In the genomic region with DNA sequence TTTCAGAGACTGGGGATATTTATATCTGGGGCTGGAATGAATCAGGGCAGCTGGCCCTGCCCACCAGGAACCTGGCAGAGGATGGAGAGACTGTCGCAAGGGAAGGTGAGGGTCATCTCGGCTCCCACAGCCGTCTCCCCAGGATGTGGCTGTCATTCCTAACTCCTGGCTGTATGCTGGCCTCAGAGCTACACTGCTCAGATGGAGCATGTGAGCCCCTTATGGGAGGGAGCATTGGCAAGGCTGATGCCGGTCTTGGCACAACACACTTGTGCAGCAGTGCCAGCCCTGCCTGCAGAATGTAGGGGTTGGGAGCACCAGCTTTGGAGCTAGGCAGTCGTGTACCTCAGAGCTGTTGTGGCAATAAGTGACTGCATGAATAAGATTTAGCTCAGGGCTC, we compare ENCODE assay signal across 1 cellular context.
TF ChIP-seq lines count a peak whose summit lies in the region.

No MANE protein-coding gene starts in this region.

TF ChIP-seq in HEK293, 187 proteins besides CTCF, POLR2A, EP300 and RAD21 (continued from another document):
- TF ChIP-seq, protein P1, sequence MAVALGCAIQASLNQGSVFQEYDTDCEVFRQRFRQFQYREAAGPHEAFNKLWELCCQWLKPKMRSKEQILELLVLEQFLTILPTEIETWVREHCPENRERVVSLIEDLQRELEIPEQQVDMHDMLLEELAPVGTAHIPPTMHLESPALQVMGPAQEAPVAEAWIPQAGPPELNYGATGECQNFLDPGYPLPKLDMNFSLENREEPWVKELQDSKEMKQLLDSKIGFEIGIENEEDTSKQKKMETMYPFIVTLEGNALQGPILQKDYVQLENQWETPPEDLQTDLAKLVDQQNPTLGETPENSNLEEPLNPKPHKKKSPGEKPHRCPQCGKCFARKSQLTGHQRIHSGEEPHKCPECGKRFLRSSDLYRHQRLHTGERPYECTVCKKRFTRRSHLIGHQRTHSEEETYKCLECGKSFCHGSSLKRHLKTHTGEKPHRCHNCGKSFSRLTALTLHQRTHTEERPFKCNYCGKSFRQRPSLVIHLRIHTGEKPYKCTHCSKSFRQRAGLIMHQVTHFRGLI (tag by site-specific recombination; IDR thresholded peaks at IDR 0.05), result peak; percentile 100
- TF ChIP-seq ZNF600 (tag by site-specific recombination; IDR thresholded peaks at IDR 0.05), result peak; percentile 46; the same call in 1 of the 2 replicates
- no peak for TF ChIP-seq ZNF266 (tag by site-specific recombination; IDR thresholded peaks at IDR 0.05; ENCODE audit: low read depth)
TF ChIP-seq in HEK293: peak in this region for 2.
